Comparison of ENCODE assay signal across 14 cellular contexts in genomic region chr17:73901249-73901648, GRCh38.
DNase-seq lines count a peak whose midpoint lies in the region; ATAC-seq and TF ChIP-seq lines count a peak whose summit lies in the region.
"Had no signal": no experiment of that assay in that cellular context is flagged by ENCODE, and none has a peak within 500 bp of the region (broad histone marks: within the 10 kb centered on the region; RNA-seq: fewer than 3 reads in every experiment).

No MANE protein-coding gene starts in this region.

- peaks cover 1% of the 10 kb centered on the region for H3K36me3 Mint-ChIP-seq in chondrocyte (ENCODE audit: low read depth)

- peaks cover 56% of the 10 kb centered on the region for H3K27me3 Mint-ChIP-seq in chondrocyte (ENCODE audit: low read depth)

- ATAC-seq in upper lobe of right lung: no peak

- H3K27me3 ChIP-seq in left ventricle myocardium inferior (ENCODE audit: low read depth) (peaks cover 100% of the 10 kb centered on the region), mucosa of stomach (ENCODE audit: control insufficient read depth, insufficient read depth, low read length) (peaks cover 7% of the 10 kb centered on the region), upper lobe of right lung (peaks cover 36% of the 10 kb centered on the region), osteoblast (ENCODE audit: insufficient read depth, low read length) (no peaks in the 10 kb centered on the region)
- H3K27me3 ChIP-seq: ovary had no signal

- H4K20me1 ChIP-seq in osteoblast (ENCODE audit: insufficient read depth, low read length): no peaks in the 10 kb centered on the region

- H3K9me3 Mint-ChIP-seq in chondrocyte (ENCODE audit: low read depth): no peaks in the 10 kb centered on the region
- H3K9me3 Mint-ChIP-seq: activated CD4-positive, alpha-beta T cell treated with anti-CD3 and anti-CD28 coated beads, Interleukin-2, amount 10 ng/mL, durations not matched to agents 24 days and 14 days; T-helper 1 cell treated with Interleukin-12 subunit alpha and Interleukin-12 subunit beta and Interleukin-4 antibody, amounts not matched to agents 30 μg/mL and 1 μg/mL, for 36 hours had no signal

- DNase-seq in left ventricle myocardium inferior: no peak
- no peak for DNase-seq in cardiac septum (ENCODE audit: low spot score)
- no peak for DNase-seq in chondrocyte (ENCODE audit: low spot score)
- no peak for DNase-seq in upper lobe of right lung
- no peak for DNase-seq in cerebellar cortex (ENCODE audit: low spot score)
- DNase-seq in osteoblast (ENCODE audit: insufficient read length, low spot score, missing footprints): no peak
- no peak for DNase-seq in NCI-H510A (lab: John Stamatoyannopoulos, UW)
- DNase-seq: activated CD4-positive, alpha-beta T cell treated with anti-CD3 and anti-CD28 coated beads, Interleukin-2, amount 10 ng/mL, durations not matched to agents 24 days and 14 days; activated effector memory CD4-positive, alpha-beta T cell treated with anti-CD3 and anti-CD28 coated beads, Interleukin-2, amount 50 U/mL, for 16 hours; central memory CD4-positive, alpha-beta T cell; DND-41; ovary had no signal

- TF ChIP-seq CTCF in left ventricle myocardium inferior (IDR thresholded peaks at IDR 0.05; ENCODE audit: borderline replicate concordance) (no peak), chondrocyte (IDR thresholded peaks at IDR 0.05) (no peak), upper lobe of right lung (IDR thresholded peaks at IDR 0.05) (no peak), osteoblast (IDR thresholded peaks at IDR 0.05; ENCODE audit: extremely low read depth, low read depth, low read length) (no peak)

- H3K36me3 ChIP-seq in left ventricle myocardium inferior: no peaks in the 10 kb centered on the region
- H3K36me3 ChIP-seq in mucosa of stomach (ENCODE audit: control insufficient read depth, insufficient read depth, low read length): no peaks in the 10 kb centered on the region
- H3K36me3 ChIP-seq in upper lobe of right lung: no peaks in the 10 kb centered on the region
- no peaks in the 10 kb centered on the region for H3K36me3 ChIP-seq in osteoblast (ENCODE audit: insufficient read depth, low read length)
- H3K36me3 ChIP-seq: ovary had no signal

- no peak overlapping the region for H3K27ac ChIP-seq in left ventricle myocardium inferior (replicated peaks)
- no peak overlapping the region for H3K27ac ChIP-seq in upper lobe of right lung
- no peak overlapping the region for H3K27ac ChIP-seq in osteoblast (ENCODE audit: low read depth, low read length)
- H3K27ac ChIP-seq: ovary had no signal

- peaks cover 10% of the 10 kb centered on the region for H3K4me1 Mint-ChIP-seq in chondrocyte (ENCODE audit: low read depth)

- H2AFZ ChIP-seq in osteoblast (ENCODE audit: low read length): no peak overlapping the region

- H3K27ac Mint-ChIP-seq in chondrocyte (ENCODE audit: unreplicated experiment): no peak overlapping the region
- H3K27ac Mint-ChIP-seq: activated CD4-positive, alpha-beta T cell treated with anti-CD3 and anti-CD28 coated beads, Interleukin-2, amount 10 ng/mL, durations not matched to agents 24 days and 14 days; T-helper 1 cell treated with Interleukin-12 subunit alpha and Interleukin-12 subunit beta and Interleukin-4 antibody, amounts not matched to agents 30 μg/mL and 1 μg/mL, for 36 hours had no signal

- no peak overlapping the region for H3K4me2 ChIP-seq in osteoblast (ENCODE audit: insufficient read depth, low read length)

- intact Hi-C loops in left ventricle myocardium inferior (cut with micrococcal nuclease): no loop called here
- intact Hi-C loops in cardiac septum (cut with DNase I): no loop called here
- intact Hi-C loops in upper lobe of right lung (cut with DNase I): no loop called here

- H3K4me3 Mint-ChIP-seq in chondrocyte (ENCODE audit: unreplicated experiment): peak overlapping the region; percentile 77

- no peaks in the 10 kb centered on the region for H3K79me2 ChIP-seq in osteoblast (ENCODE audit: insufficient read depth, low read length)

- H3K9ac ChIP-seq in mucosa of stomach (ENCODE audit: low read length): peak overlapping the region; percentile 60

- H3K4me1 ChIP-seq in left ventricle myocardium inferior (peaks cover 14% of the 10 kb centered on the region), mucosa of stomach (ENCODE audit: control insufficient read depth, insufficient read depth, low read length) (peaks cover 19% of the 10 kb centered on the region), upper lobe of right lung (no peaks in the 10 kb centered on the region), osteoblast (ENCODE audit: insufficient read depth, low read length) (no peaks in the 10 kb centered on the region)

- H3K9me3 ChIP-seq in left ventricle myocardium inferior (replicated peaks) (no peaks in the 10 kb centered on the region), mucosa of stomach (ENCODE audit: control insufficient read depth, low read length) (no peaks in the 10 kb centered on the region), upper lobe of right lung (no peaks in the 10 kb centered on the region), osteoblast (ENCODE audit: low read depth, low read length) (no peaks in the 10 kb centered on the region)
- H3K9me3 ChIP-seq: ovary had no signal

- H3K4me3 ChIP-seq in left ventricle myocardium inferior: peak overlapping the region; percentile 58
- H3K4me3 ChIP-seq in mucosa of stomach (ENCODE audit: low read length): no peak overlapping the region
- H3K4me3 ChIP-seq in upper lobe of right lung: peak overlapping the region; percentile 46
- no peak overlapping the region for H3K4me3 ChIP-seq in osteoblast (ENCODE audit: insufficient read depth, low read length)
- H3K4me3 ChIP-seq: ovary had no signal

Comparison
In these comparisons a context has a peak if more than half of its experiments do, and no peak if none do; other contexts are left out.
1. H3K4me3 ChIP-seq: peak in left ventricle myocardium inferior (single experiment) and upper lobe of right lung (single experiment); none in mucosa of stomach (single experiment) and osteoblast (single experiment).